Comparison of ENCODE assay signal across 1 cellular context in the genomic region with DNA sequence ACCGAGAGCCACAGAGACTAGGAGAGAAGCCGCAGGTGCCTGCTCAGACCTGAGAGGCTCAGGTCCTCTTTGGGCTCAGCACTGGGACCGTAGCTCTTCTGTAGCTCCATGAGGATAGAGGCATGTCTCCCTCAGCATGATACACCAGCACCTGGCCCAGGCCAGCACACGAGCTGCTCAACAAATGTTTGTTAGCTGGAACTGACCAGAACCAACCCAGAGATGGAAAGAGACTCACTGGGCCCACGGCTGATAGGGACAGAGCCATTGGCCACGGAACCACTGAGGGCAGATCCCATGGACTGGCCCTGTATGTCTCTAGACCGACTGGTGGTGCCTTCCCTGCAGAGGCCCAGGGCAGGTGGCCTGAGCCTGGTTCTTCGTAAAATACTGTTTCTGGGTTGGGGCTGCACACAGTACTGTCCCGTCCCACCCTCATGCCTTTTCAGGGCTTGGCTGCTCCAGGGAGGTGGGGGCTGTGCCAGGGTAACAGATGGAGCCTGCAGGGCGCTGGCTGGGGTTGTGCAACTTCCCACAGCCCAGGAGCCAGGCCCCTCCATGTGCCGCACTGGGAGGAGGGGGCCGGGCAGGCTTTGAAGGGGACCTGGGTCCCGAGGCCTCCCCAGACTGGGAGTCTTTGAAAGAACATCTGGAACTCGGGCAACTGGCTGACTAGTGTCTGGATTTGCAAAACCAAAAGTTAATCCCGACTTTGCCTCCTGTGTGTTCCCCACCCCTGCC.
TF ChIP-seq lines count a peak whose summit lies in the region.

No MANE protein-coding gene starts in this region.

TF ChIP-seq in H1, 55 proteins besides CTCF, POLR2A, EP300 and RAD21:
- TF ChIP-seq KDM1A (IDR thresholded peaks at IDR 0.05; ENCODE audit: borderline replicate concordance, low read length) (no peak), CEBPB (IDR thresholded peaks at IDR 0.05; ENCODE audit: low read depth, low read length) (0 out of 2 replicates have a peak, but pooled peaks have one; percentile 9), RNF2 (IDR thresholded peaks at IDR 0.05; ENCODE audit: borderline replicate concordance, low read depth, low read length, missing control alignments, poor library complexity, severe bottlenecking) (no peak), CHD7 (IDR thresholded peaks at IDR 0.05; ENCODE audit: insufficient replicate concordance, low read length) (no peak)
- TF ChIP-seq, protein P1, sequence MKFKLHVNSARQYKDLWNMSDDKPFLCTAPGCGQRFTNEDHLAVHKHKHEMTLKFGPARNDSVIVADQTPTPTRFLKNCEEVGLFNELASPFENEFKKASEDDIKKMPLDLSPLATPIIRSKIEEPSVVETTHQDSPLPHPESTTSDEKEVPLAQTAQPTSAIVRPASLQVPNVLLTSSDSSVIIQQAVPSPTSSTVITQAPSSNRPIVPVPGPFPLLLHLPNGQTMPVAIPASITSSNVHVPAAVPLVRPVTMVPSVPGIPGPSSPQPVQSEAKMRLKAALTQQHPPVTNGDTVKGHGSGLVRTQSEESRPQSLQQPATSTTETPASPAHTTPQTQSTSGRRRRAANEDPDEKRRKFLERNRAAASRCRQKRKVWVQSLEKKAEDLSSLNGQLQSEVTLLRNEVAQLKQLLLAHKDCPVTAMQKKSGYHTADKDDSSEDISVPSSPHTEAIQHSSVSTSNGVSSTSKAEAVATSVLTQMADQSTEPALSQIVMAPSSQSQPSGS (IDR thresholded peaks at IDR 0.05; ENCODE audit: low read length), result no peak
